ENCODE assay signal across 1 cellular context in the genomic region with DNA sequence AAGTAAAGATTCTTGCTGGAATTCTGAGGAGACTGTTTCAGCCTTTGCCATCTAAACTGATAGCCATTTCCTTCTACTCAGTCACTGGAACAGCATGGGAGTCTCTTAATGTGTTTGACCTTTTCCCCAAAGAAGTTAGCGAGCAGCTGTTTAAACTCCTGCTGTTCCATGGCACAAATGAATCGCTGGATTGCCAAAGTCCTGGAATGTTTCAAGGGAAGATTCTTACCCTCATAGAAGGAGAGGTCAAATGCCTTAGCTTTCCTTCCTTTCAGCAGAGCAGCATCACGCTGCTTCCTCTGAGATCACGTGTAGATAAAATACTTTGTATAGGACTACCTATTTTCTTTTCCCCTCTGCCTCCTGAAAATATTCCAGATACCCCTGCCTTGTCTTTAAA.
TF ChIP-seq lines count a peak whose summit lies in the region.

No MANE protein-coding gene starts in this region.

TF ChIP-seq in IMR-90, 13 proteins besides CTCF, POLR2A, EP300 and RAD21 (continued from another document):
- TF ChIP-seq, protein P1, sequence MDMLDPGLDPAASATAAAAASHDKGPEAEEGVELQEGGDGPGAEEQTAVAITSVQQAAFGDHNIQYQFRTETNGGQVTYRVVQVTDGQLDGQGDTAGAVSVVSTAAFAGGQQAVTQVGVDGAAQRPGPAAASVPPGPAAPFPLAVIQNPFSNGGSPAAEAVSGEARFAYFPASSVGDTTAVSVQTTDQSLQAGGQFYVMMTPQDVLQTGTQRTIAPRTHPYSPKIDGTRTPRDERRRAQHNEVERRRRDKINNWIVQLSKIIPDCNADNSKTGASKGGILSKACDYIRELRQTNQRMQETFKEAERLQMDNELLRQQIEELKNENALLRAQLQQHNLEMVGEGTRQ (IDR thresholded peaks at IDR 0.05; ENCODE audit: low read depth, low read length), result peak; percentile 71
- TF ChIP-seq NFE2L2 (IDR thresholded peaks at IDR 0.05; ENCODE audit: low read depth, low read length), result no peak
- TF ChIP-seq SMC3 (IDR thresholded peaks at IDR 0.05; ENCODE audit: low read depth, low read length), result no peak
- TF ChIP-seq, protein P2, sequence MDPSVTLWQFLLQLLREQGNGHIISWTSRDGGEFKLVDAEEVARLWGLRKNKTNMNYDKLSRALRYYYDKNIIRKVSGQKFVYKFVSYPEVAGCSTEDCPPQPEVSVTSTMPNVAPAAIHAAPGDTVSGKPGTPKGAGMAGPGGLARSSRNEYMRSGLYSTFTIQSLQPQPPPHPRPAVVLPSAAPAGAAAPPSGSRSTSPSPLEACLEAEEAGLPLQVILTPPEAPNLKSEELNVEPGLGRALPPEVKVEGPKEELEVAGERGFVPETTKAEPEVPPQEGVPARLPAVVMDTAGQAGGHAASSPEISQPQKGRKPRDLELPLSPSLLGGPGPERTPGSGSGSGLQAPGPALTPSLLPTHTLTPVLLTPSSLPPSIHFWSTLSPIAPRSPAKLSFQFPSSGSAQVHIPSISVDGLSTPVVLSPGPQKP (IDR thresholded peaks at IDR 0.05; ENCODE audit: borderline replicate concordance, low read depth, low read length), result no peak
- TF ChIP-seq MXI1 (IDR thresholded peaks at IDR 0.05; ENCODE audit: borderline replicate concordance, low read depth, low read length), result no peak
- no peak for TF ChIP-seq RFX5 (IDR thresholded peaks at IDR 0.05; ENCODE audit: low read depth, low read length)
- TF ChIP-seq CEBPB (IDR thresholded peaks at IDR 0.05; ENCODE audit: low read depth, low read length), result peak; percentile 70; the same call in 1 of the 2 replicates
- no peak for TF ChIP-seq CHD1 (IDR thresholded peaks at IDR 0.05; ENCODE audit: low read depth, low read length)
